6 cellular contexts compared by ENCODE assay signal in genomic region chr16:1941924-1942809, GRCh38. TPM values are rescaled to one million over a fixed set of nuclear protein-coding genes. Genes with fewer than 3 reads are reported as not detected.
DNase-seq lines count a peak whose midpoint lies in the region; ATAC-seq and TF ChIP-seq lines count a peak whose summit lies in the region.

No MANE protein-coding gene starts in this region.

- H3K27me3 Mint-ChIP-seq in WTC11 (ENCODE audit: low read depth): peaks cover 15% of the 10 kb centered on the region

- DNase-seq in GM06990 (ENCODE audit: extremely low read depth, insufficient read length) (no peak), WTC11 (ENCODE audit: low spot score) (no peak), left lung (peak in 1 of 2 donors; percentile 72), NCI-H510A (lab: John Stamatoyannopoulos, UW) (no peak), SHP77 treated with DMSO at 0.1 percent for 48 hours (lab: John Stamatoyannopoulos, UW) (no peak)

- H3K4me1 Mint-ChIP-seq in WTC11: peaks cover 22% of the 10 kb centered on the region

- H3K4me3 Mint-ChIP-seq in WTC11: peak overlapping the region; percentile 87

- H3K4me1 ChIP-seq in left lung: peaks cover 6 to 62% of the 10 kb centered on the region in 2 donors

- no peak overlapping the region for H3K27ac Mint-ChIP-seq in WTC11

- POLR2A ChIA-PET in WTC11 (lab: Charles Lee): interaction anchor here (0.5 to 1.7 kb wide), 6 partner anchors 11 to 71 kb away, joined by 3 to 19 read pairs (median 6); partner anchors contain the start of genes RPL3L and RPS2

- no peak for TF ChIP-seq CTCF in GM06990 (IDR thresholded peaks at IDR 0.05; ENCODE audit: insufficient read depth, low read length, poor library complexity, severe bottlenecking)
- TF ChIP-seq CTCF in WTC11 (IDR thresholded peaks at IDR 0.05): no peak
- TF ChIP-seq CTCF in left lung (IDR thresholded peaks at IDR 0.05): no peak

- H3K27me3 ChIP-seq in GM06990 (replicated peaks; ENCODE audit: control insufficient read depth, insufficient read depth, low read length) (no peaks in the 10 kb centered on the region), left lung (no peaks in the 10 kb centered on the region)

- ATAC-seq in WTC11 (no peak), left lung (peak; percentile 4), GM18517 (IDR thresholded peaks at IDR 0.05; ENCODE audit: unreplicated experiment) (no peak)

- H3K4me3 ChIP-seq in GM06990 (replicated peaks; ENCODE audit: low read depth, low read length): peak overlapping the region; percentile 79
- H3K4me3 ChIP-seq in left lung: peak overlapping the region; percentile 70 to 72

- H3K36me3 Mint-ChIP-seq in WTC11: peaks cover 12% of the 10 kb centered on the region

- H3K9me3 ChIP-seq in left lung: no peaks in the 10 kb centered on the region

- intact Hi-C loops in left lung (cut with DNase I): no loop called here

- H3K36me3 ChIP-seq in GM06990 (ENCODE audit: control insufficient read depth, insufficient read depth, low read length) (peaks cover 19% of the 10 kb centered on the region), left lung (peaks cover 0 to 42% of the 10 kb centered on the region in 2 donors)

- H3K9me3 Mint-ChIP-seq in WTC11: no peaks in the 10 kb centered on the region

- peak overlapping the region; percentile 62 to 93 for H3K27ac ChIP-seq in left lung

- CTCF ChIA-PET in WTC11 (lab: Charles Lee): interaction anchor here (0.8 to 4.4 kb wide), 28 partner anchors 10 to 160 kb away, joined by 3 to 29 read pairs (median 4); partner anchors contain the start of genes FAHD1, NOXO1, NUBP2 and RPS2

TF ChIP-seq in WTC11, 78 proteins besides CTCF, POLR2A, EP300 and RAD21:
- TF ChIP-seq NR2C2 (CRISPR knock-in tag; IDR thresholded peaks at IDR 0.05) (no peak), ATF3 (CRISPR knock-in tag; conservative IDR thresholded peaks at IDR 0.05) (no peak)

RNA-seq across cellular contexts. Expression of gene MSRB1, which starts 0.8 kb away (rescaled TPM):
- total RNA-seq in WTC11 (2021): 26.4 to 29.8 TPM (median 28.3 TPM) in 3 replicates
- total RNA-seq in left lung: 10 to 100 TPM; 26.1 to 66.7 TPM

RNA-seq across cellular contexts. Expression of gene RPL3L, which starts 12.3 kb away (rescaled TPM):
- total RNA-seq in WTC11 (2021): 0.77 to 1.1 TPM (median 0.96 TPM) in 3 replicates
- total RNA-seq in left lung: under 1 TPM in 1 of 2 donors, not detected in 1; 0.13 TPM

RNA-seq across cellular contexts. Expression of gene NDUFB10, which starts 17.2 kb away (rescaled TPM):
- total RNA-seq in WTC11 (2021) (200 to 228 TPM (median 205 TPM) in 3 replicates), left lung (100 to 1,000 TPM in 1 of 2 donors, 10 to 100 TPM in 1; 97.8 to 102 TPM)

RNA-seq across cellular contexts. Expression of gene RPS2, which starts 22.5 kb away (rescaled TPM):
- total RNA-seq in WTC11 (2021) (4,395 to 4,767 TPM (median 4,632 TPM) in 3 replicates), left lung (1,000 to 10,000 TPM; 1,832 to 2,162 TPM)

RNA-seq across cellular contexts. Expression of gene HS3ST6, which starts 24.0 kb away (rescaled TPM):
- 0.41 to 1.0 TPM (median 0.50 TPM) in 3 replicates for total RNA-seq in WTC11 (2021)
- 1 to 10 TPM in 1 of 2 donors, not detected in 1; 1.4 TPM for total RNA-seq in left lung
